In genomic region chr18:1511619-1512311, GRCh38 we compare ENCODE assay signal across 22 cellular contexts.
"Had no signal": no experiment of that assay in that cellular context is flagged by ENCODE, and none has a peak within 500 bp of the region (broad histone marks: within the 10 kb centered on the region; RNA-seq: fewer than 3 reads in every experiment).

No MANE protein-coding gene starts in this region.

- H3K27ac ChIP-seq: coronary artery, esophagus muscularis mucosa, gastroesophageal sphincter, heart left ventricle, left ventricle myocardium inferior, neural progenitor cell, ovary, prostate gland, spleen, thoracic aorta had no signal

- H3K9me3 ChIP-seq: esophagus muscularis mucosa, gastroesophageal sphincter, heart left ventricle, left ventricle myocardium inferior, ovary, prostate gland, spleen, thoracic aorta had no signal

- H3K27me3 ChIP-seq: heart left ventricle, neural progenitor cell, ovary, spleen had no signal

- DNase-seq: activated CD4-positive, alpha-beta memory T cell treated with anti-CD3 and anti-CD28 coated beads, Interleukin-2, amount 10 ng/mL, durations not matched to agents 7 days and 5 days; activated CD4-positive, alpha-beta T cell treated with anti-CD3 and anti-CD28 coated beads, Interleukin-2, amount 10 ng/mL, durations not matched to agents 24 days and 14 days; activated effector memory CD4-positive, alpha-beta T cell treated with Interleukin-2 at 50 U/mL for 16 hours; activated naive CD4-positive, alpha-beta T cell treated with anti-CD3 and anti-CD28 coated beads for 36 hours; activated T-cell treated with anti-CD3 and anti-CD28 coated beads, Interleukin-2, amount 50 U/mL, for 72 hours; cerebellar nuclear complex; heart left ventricle; left ventricle myocardium inferior; mammary epithelial cell; naive thymus-derived CD8-positive, alpha-beta T cell; ovary; spleen; stimulated activated CD4-positive, alpha-beta T cell treated with anti-CD3 and anti-CD28 coated beads, Interleukin-4, amount 100 ng/mL, for 1 hour; stimulated activated naive CD4-positive, alpha-beta T cell; T-helper 9 cell had no signal

- H2AFZ ChIP-seq: neural progenitor cell had no signal

- H3K9ac ChIP-seq: neural progenitor cell had no signal

- H3K4me2 ChIP-seq: neural progenitor cell had no signal

- ATAC-seq: activated CD4-positive, CD25-positive, alpha-beta regulatory T cell treated with anti-CD3 and anti-CD28 coated beads, Interleukin-2, amount 50 U/mL, for 24 hours; activated T-cell treated with anti-CD3 and anti-CD28 coated beads, Interleukin-2, amount 50 U/mL, for 72 hours; gastroesophageal sphincter; heart left ventricle; naive thymus-derived CD8-positive, alpha-beta T cell had no signal

- H3K36me3 ChIP-seq: esophagus muscularis mucosa, gastroesophageal sphincter, heart left ventricle, left ventricle myocardium inferior, neural progenitor cell, ovary, prostate gland, spleen, thoracic aorta had no signal

- H3K4me1 ChIP-seq: esophagus muscularis mucosa, gastroesophageal sphincter, heart left ventricle, left ventricle myocardium inferior, neural progenitor cell, prostate gland, spleen had no signal

- H3K4me3 ChIP-seq: coronary artery, esophagus muscularis mucosa, gastroesophageal sphincter, heart left ventricle, left ventricle myocardium inferior, neural progenitor cell, ovary, prostate gland, spleen, thoracic aorta had no signal
